In the genomic region with DNA sequence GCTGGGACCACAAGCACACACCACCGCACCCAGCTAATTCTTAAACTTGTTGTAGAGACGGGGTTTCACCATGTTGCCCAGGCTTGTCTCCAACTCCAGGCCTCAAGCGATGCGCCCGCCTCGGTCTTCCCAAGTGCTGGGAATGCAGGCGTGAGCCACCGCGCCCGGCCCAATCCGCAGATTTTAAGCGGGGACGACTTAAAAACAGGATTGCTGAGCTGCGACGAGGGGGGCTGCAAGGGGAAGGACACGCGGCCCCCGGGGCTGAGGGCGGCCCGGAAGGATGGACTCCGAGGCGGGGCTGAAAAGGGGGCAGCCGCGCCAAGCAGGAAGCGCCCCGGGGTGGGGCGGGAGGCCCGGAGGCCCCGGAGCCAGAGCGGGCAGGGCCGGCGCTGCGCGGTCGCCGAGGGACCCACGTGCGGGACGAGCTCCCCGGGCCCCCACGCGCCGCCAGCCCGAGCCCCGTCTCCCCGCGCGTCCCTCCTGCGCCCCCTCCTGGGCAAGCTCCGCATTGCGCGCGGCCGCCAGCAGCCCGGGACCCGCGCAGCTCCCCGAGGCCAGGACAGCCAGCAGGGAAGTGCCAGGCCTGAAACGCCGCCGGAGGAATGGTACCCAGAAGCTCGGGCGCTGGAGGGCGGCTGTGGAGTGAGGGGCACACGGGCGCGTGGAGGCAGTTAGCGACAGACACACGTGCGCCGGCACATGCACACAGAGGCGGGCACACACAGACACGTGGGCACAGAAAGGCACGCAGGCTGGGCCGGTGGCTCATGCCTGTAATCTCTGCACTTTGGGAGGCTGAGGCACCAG, we compare ENCODE assay signal across 8 cellular contexts. TPM values are rescaled to one million over a fixed set of nuclear protein-coding genes. Genes with fewer than 3 reads are reported as not detected.
DNase-seq lines count a peak whose midpoint lies in the region; FAIRE-seq and TF ChIP-seq lines count a peak whose summit lies in the region.

No MANE protein-coding gene starts in this region.

- no peak overlapping the region for H3K27ac ChIP-seq in RWPE1
- H3K27ac ChIP-seq in osteoblast (ENCODE audit: low read depth, low read length), result no peak overlapping the region
- H3K27ac ChIP-seq in suprapubic skin, result no peak overlapping the region

- TF ChIP-seq CTCF in BE2C (IDR thresholded peaks at IDR 0.05; ENCODE audit: low read depth, low read length), result peak; percentile 59
- TF ChIP-seq CTCF in RWPE1 (conservative IDR thresholded peaks at IDR 0.05; ENCODE audit: low read depth), result peak; percentile 97
- TF ChIP-seq CTCF in osteoblast (IDR thresholded peaks at IDR 0.05; ENCODE audit: extremely low read depth, low read depth, low read length), result peak; percentile 54
- peak; percentile 86 to 96 for TF ChIP-seq CTCF in suprapubic skin (IDR thresholded peaks at IDR 0.05)

- CTCF ChIA-PET in RWPE1 (lab: Yijun Ruan, JAX), result interaction anchor here (0.5 to 3.6 kb wide), 33 partner anchors 11 to 242 kb away, joined by 3 to 69 read pairs (median 4); no protein-coding TSS in a partner anchor

- POLR2A ChIA-PET in RWPE1 (lab: Yijun Ruan, JAX; ENCODE audit: low non-redundant PET), result interaction anchor here (0.5 kb wide), 1 partner anchor 27 kb away, joined by 3 read pairs; no protein-coding TSS in a partner anchor

- peak overlapping the region; percentile 65 for H2AFZ ChIP-seq in osteoblast (ENCODE audit: low read length)

- no peak for TF ChIP-seq POLR2A in H54 (IDR thresholded peaks at IDR 0.05; ENCODE audit: low read depth, low read length)
- no peak for TF ChIP-seq POLR2A in suprapubic skin (IDR thresholded peaks at IDR 0.05)

- H3K27me3 ChIP-seq in BE2C (peaks cover 51% of the 10 kb centered on the region), osteoblast (ENCODE audit: insufficient read depth, low read length) (peaks cover 19% of the 10 kb centered on the region), suprapubic skin (peaks cover 20% of the 10 kb centered on the region)

- TF ChIP-seq EP300 in suprapubic skin (IDR thresholded peaks at IDR 0.05), result no peak

- 5% methylated on average over 34 of the region's 75 CpGs for WGBS in suprapubic skin

- no peaks in the 10 kb centered on the region for H3K36me3 ChIP-seq in BE2C
- H3K36me3 ChIP-seq in osteoblast (ENCODE audit: insufficient read depth, low read length), result no peaks in the 10 kb centered on the region
- no peaks in the 10 kb centered on the region for H3K36me3 ChIP-seq in suprapubic skin

- no peaks in the 10 kb centered on the region for H4K20me1 ChIP-seq in osteoblast (ENCODE audit: insufficient read depth, low read length)

- FAIRE-seq in H54 (lab: Jason Lieb, UNC) (no peak), frontal cortex (lab: Jason Lieb, UNC) (no peak)

- H3K4me1 ChIP-seq in BE2C, result no peaks in the 10 kb centered on the region
- H3K4me1 ChIP-seq in osteoblast (ENCODE audit: insufficient read depth, low read length), result no peaks in the 10 kb centered on the region
- H3K4me1 ChIP-seq in suprapubic skin, result peaks cover 29% of the 10 kb centered on the region

- H3K79me2 ChIP-seq in osteoblast (ENCODE audit: insufficient read depth, low read length), result no peaks in the 10 kb centered on the region

- H3K9me3 ChIP-seq in BE2C (no peaks in the 10 kb centered on the region), osteoblast (ENCODE audit: low read depth, low read length) (no peaks in the 10 kb centered on the region), suprapubic skin (no peaks in the 10 kb centered on the region)

- DNase-seq in BE2C, result peak; percentile 83
- DNase-seq in H54 (ENCODE audit: insufficient read length, low spot score), result peak; percentile 78
- DNase-seq in RWPE1 (ENCODE audit: low spot score), result peak; percentile 56
- peak; percentile 63 for DNase-seq in activated gamma-delta T cell (lab: John Stamatoyannopoulos, UW)
- DNase-seq in frontal cortex (ENCODE audit: low spot score in 2 of 2), result peak; percentile 87 to 91
- DNase-seq in osteoblast (ENCODE audit: insufficient read length, low spot score, missing footprints), result peak; percentile 100
- DNase-seq in suprapubic skin (ENCODE audit: low spot score in 2 of 2), result no peak
- DNase-seq in H4 (ENCODE audit: low spot score), result no peak

- H3K4me2 ChIP-seq in osteoblast (ENCODE audit: insufficient read depth, low read length), result peak overlapping the region; percentile 43

- H3K4me3 ChIP-seq in BE2C (ENCODE audit: low read depth, low read length) (0 out of 2 replicates have a peak overlapping the region, but pooled peaks have one; percentile 16), osteoblast (ENCODE audit: insufficient read depth, low read length) (peak overlapping the region; percentile 37), suprapubic skin (peak overlapping the region; percentile 38)

RNA-seq across cellular contexts. Expression of gene PRKCZ, which starts 5.5 kb away (rescaled TPM):
- 22.6 TPM for polyA plus RNA-seq in BE2C (2012; ENCODE audit: insufficient read depth, insufficient read length, low read depth)
- 58.7 TPM for total RNA-seq in frontal cortex
- total RNA-seq in osteoblast, result 0.29 and 0.72 TPM in 2 replicates
- total RNA-seq in suprapubic skin, result 10 to 100 TPM; 21.7 to 31.5 (median 25.4) TPM
- total RNA-seq in H4 (2014; rRNA removed; shearing (Covaris generic)), result 8.9 and 11.4 TPM in 2 replicates

RNA-seq across cellular contexts. Expression of gene GABRD, which starts 25.6 kb away (rescaled TPM):
- not detected for polyA plus RNA-seq in BE2C (2012; ENCODE audit: insufficient read depth, insufficient read length, low read depth)
- total RNA-seq in frontal cortex, result 2.0 TPM
- total RNA-seq in osteoblast, result not detected in 2 replicates
- 1 to 10 TPM in 2 of 4 donors, under 1 TPM in 1, not detected in 1; 0.52 to 1.7 (median 1.2) TPM for total RNA-seq in suprapubic skin
- total RNA-seq in H4 (2014; rRNA removed; shearing (Covaris generic)), result 2.1 TPM in 2 replicates

RNA-seq across cellular contexts. Expression of gene CFAP74, which starts 41.1 kb away (rescaled TPM):
- polyA plus RNA-seq in BE2C (2012; ENCODE audit: insufficient read depth, insufficient read length, low read depth), result 0.23 TPM
- 0.41 TPM for total RNA-seq in frontal cortex
- not detected in 2 replicates for total RNA-seq in osteoblast
- not detected for total RNA-seq in suprapubic skin
- not detected in 2 replicates for total RNA-seq in H4 (2014; rRNA removed; shearing (Covaris generic))

Comparison
In these comparisons a context has a peak if more than half of its experiments do, and no peak if none do; other contexts are left out.
1. DNase-seq: peak in BE2C (single experiment), H54 (single experiment), RWPE1 (single experiment), activated gamma-delta T cell (single experiment), frontal cortex (2 of 2) and osteoblast (single experiment); none in suprapubic skin (0 of 2) and H4 (single experiment).
2. Peak in every context shown above with its lines, with median percentiles within 50 percentile points of each other: H3K4me3 ChIP-seq and CTCF ChIP-seq.